ENCODE assay signal across 9 cellular contexts in the genomic region with DNA sequence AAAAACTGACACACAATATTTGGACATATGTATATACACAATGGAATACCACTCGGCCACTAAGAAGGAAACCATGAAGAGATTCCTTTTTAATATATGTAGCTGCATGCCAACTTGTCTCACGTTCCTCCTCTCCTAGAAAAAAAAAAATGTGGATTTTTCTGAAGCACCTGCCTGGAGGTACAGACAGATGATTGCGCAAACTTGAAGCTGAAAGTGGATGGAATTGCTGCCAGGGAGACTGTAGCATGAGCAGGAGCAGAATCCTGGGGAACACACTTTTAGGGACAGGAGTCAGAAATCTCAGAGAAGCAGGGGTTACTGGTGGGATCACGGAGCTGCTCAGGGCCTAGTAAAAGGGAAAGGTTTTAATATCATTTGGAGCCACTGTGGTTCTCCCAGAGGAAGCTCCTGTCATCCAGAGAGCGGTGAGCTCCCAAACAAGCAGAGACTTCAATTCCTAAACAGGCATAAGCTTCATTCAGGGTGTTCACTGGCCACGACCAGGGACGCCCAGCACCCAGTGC. TPM values are rescaled to one million over a fixed set of nuclear protein-coding genes. Genes with fewer than 3 reads are reported as not detected.
DNase-seq lines count a peak whose midpoint lies in the region; ATAC-seq and TF ChIP-seq lines count a peak whose summit lies in the region.
"Had no signal": no experiment of that assay in that cellular context is flagged by ENCODE, and none has a peak within 500 bp of the region (broad histone marks: within the 10 kb centered on the region; RNA-seq: fewer than 3 reads in every experiment).

No MANE protein-coding gene starts in this region.

- H3K4me3 Mint-ChIP-seq in activated naive CD4-positive, alpha-beta T cell treated with anti-CD3 and anti-CD28 coated beads for 36 hours: peak overlapping the region; percentile 60
- peak overlapping the region; percentile 86 for H3K4me3 Mint-ChIP-seq in type B pancreatic cell

- TF ChIP-seq RAD21 in liver (IDR thresholded peaks at IDR 0.05): no peak

- TF ChIP-seq CTCF in liver (IDR thresholded peaks at IDR 0.05; ENCODE audit: low read depth, low read length, missing input control): no peak
- no peak for TF ChIP-seq CTCF in type B pancreatic cell (conservative IDR thresholded peaks at IDR 0.05)

- H3K36me3 ChIP-seq in adipocyte (ENCODE audit: control insufficient read depth, insufficient read depth, low read length, severe bottlenecking) (peaks cover 5% of the 10 kb centered on the region), liver (ENCODE audit: control insufficient read depth in 4 of 4, insufficient read depth in 3 of 4, low read depth in 1 of 4, low read length in 3 of 4) (peaks cover 0 to 13% (median 3%) of the 10 kb centered on the region in 4 donors)

- intact Hi-C loops in activated naive CD4-positive, alpha-beta T cell treated with anti-CD3 and anti-CD28 coated beads for 36 hours (cut with micrococcal nuclease): loop anchor here (1.0 kb wide), 2 partner anchors 22 to 115 kb away; no protein-coding TSS in a partner anchor

- peaks cover 6% of the 10 kb centered on the region for H3K4me1 Mint-ChIP-seq in activated naive CD4-positive, alpha-beta T cell treated with anti-CD3 and anti-CD28 coated beads for 36 hours (ENCODE audit: low read depth)
- H3K4me1 Mint-ChIP-seq in type B pancreatic cell (ENCODE audit: unreplicated experiment): no peaks in the 10 kb centered on the region

- peak overlapping the region; percentile 92 to 99 for H3K27ac ChIP-seq in liver (ENCODE audit: low read depth in 1 of 2, low read length in 2 of 2)

- H3K27me3 Mint-ChIP-seq in activated naive CD4-positive, alpha-beta T cell treated with anti-CD3 and anti-CD28 coated beads for 36 hours (ENCODE audit: low read depth): peaks cover 67% of the 10 kb centered on the region
- peaks cover 59% of the 10 kb centered on the region for H3K27me3 Mint-ChIP-seq in type B pancreatic cell

- H3K9ac ChIP-seq in adipocyte (ENCODE audit: low read length) (peak overlapping the region; percentile 90), liver (ENCODE audit: low read depth in 1 of 2, low read length in 2 of 2) (peak overlapping the region; percentile 29 to 38)

- no peak overlapping the region for H3K27ac Mint-ChIP-seq in activated naive CD4-positive, alpha-beta T cell treated with anti-CD3 and anti-CD28 coated beads for 36 hours
- H3K27ac Mint-ChIP-seq in activated naive CD4-positive, alpha-beta T cell treated with anti-CD3 and anti-CD28 coated beads, Interleukin-2, amount 50 U/mL, for 72 hours: no peak overlapping the region
- peak overlapping the region; percentile 63 for H3K27ac Mint-ChIP-seq in type B pancreatic cell

- ATAC-seq in activated naive CD4-positive, alpha-beta T cell treated with anti-CD3 and anti-CD28 coated beads, Interleukin-2, amount 50 U/mL, for 72 hours: no peak
- ATAC-seq in left lobe of liver: no peak

- H3K36me3 Mint-ChIP-seq in activated naive CD4-positive, alpha-beta T cell treated with anti-CD3 and anti-CD28 coated beads for 36 hours (ENCODE audit: low read depth): peaks cover 3% of the 10 kb centered on the region
- H3K36me3 Mint-ChIP-seq in activated naive CD4-positive, alpha-beta T cell treated with anti-CD3 and anti-CD28 coated beads, Interleukin-2, amount 50 U/mL, for 72 hours: no peaks in the 10 kb centered on the region
- no peaks in the 10 kb centered on the region for H3K36me3 Mint-ChIP-seq in type B pancreatic cell

- no peaks in the 10 kb centered on the region for H3K9me3 Mint-ChIP-seq in activated naive CD4-positive, alpha-beta T cell treated with anti-CD3 and anti-CD28 coated beads for 36 hours
- no peaks in the 10 kb centered on the region for H3K9me3 Mint-ChIP-seq in activated naive CD4-positive, alpha-beta T cell treated with anti-CD3 and anti-CD28 coated beads, Interleukin-2, amount 50 U/mL, for 72 hours
- H3K9me3 Mint-ChIP-seq in type B pancreatic cell: no peaks in the 10 kb centered on the region

- H3K4me1 ChIP-seq in adipocyte (ENCODE audit: control insufficient read depth, insufficient read depth, low read length) (peaks cover 21% of the 10 kb centered on the region), liver (ENCODE audit: control insufficient read depth in 4 of 4, insufficient read depth in 4 of 4, low read length in 3 of 4) (peaks cover 5 to 36% (median 31%) of the 10 kb centered on the region in 4 donors)

- H3K27me3 ChIP-seq in adipocyte (replicated peaks; ENCODE audit: control insufficient read depth, insufficient read depth, low read length) (peaks cover 10% of the 10 kb centered on the region), liver (ENCODE audit: control insufficient read depth in 4 of 4, insufficient read depth in 4 of 4, low read length in 3 of 4) (no peaks in the 10 kb centered on the region)

- CTCF ChIA-PET in activated naive CD4-positive, alpha-beta T cell treated with anti-CD3 and anti-CD28 coated beads for 36 hours (lab: Charles Lee): interaction anchor here (0.7 to 3.1 kb wide), 18 partner anchors 9 to 297 kb away, joined by 3 to 19 read pairs (median 5); partner anchors contain the start of genes EMX1 and RAB11FIP5

- H3K4me3 ChIP-seq in adipocyte (ENCODE audit: low read length) (peak overlapping the region; percentile 91), liver (ENCODE audit: low read depth in 1 of 3, low read length in 3 of 3) (peak overlapping the region; percentile 67 to 74 (median 72))

- H3K9me3 ChIP-seq in adipocyte (ENCODE audit: control insufficient read depth, low read length): no peaks in the 10 kb centered on the region
- H3K9me3 ChIP-seq in liver (ENCODE audit: control insufficient read depth in 4 of 4, low read length in 3 of 4): no peaks in the 10 kb centered on the region

- no peak for DNase-seq in activated naive CD4-positive, alpha-beta T cell treated with anti-CD3 and anti-CD28 coated beads for 36 hours
- no peak for DNase-seq in activated naive CD4-positive, alpha-beta T cell treated with anti-CD3 and anti-CD28 coated beads, Interleukin-2, amount 50 U/mL, for 72 hours (ENCODE audit: low spot score in 2 of 2)
- no peak for DNase-seq in adipocyte (ENCODE audit: low read depth)
- no peak for DNase-seq in type B pancreatic cell (ENCODE audit: extremely low spot score, unreplicated experiment)
- no peak for DNase-seq in SHP77 treated with DMSO at 0.1 percent for 48 hours (lab: John Stamatoyannopoulos, UW)
- no peak for DNase-seq in NCI-H1694 (lab: John Stamatoyannopoulos, UW)
- no peak for DNase-seq in left lobe of liver (ENCODE audit: low spot score)

- 38% methylated on average over 7 of the region's 7 CpGs for whole genome bisulfite sequencing in liver

TF ChIP-seq in liver, 16 proteins besides CTCF, POLR2A, EP300 and RAD21:
- TF ChIP-seq TAF1 (conservative IDR thresholded peaks at IDR 0.05) (no peak), EGR1 (IDR thresholded peaks at IDR 0.05; ENCODE audit: low read depth in 2 of 2) (no peak), HNF4A (conservative IDR thresholded peaks at IDR 0.05) (no peak), FOXA1 (IDR thresholded peaks at IDR 0.05) (no peak), GABPA (IDR thresholded peaks at IDR 0.05 in 1 of 2, conservative IDR thresholded peaks at IDR 0.05 in 1 of 2) (no peak), NR2F2 (IDR thresholded peaks at IDR 0.05) (no peak), ATF3 (IDR thresholded peaks at IDR 0.05) (no peak), HNF4G (IDR thresholded peaks at IDR 0.05) (no peak), RXRA (IDR thresholded peaks at IDR 0.05) (no peak)
- TF ChIP-seq, protein P1, sequence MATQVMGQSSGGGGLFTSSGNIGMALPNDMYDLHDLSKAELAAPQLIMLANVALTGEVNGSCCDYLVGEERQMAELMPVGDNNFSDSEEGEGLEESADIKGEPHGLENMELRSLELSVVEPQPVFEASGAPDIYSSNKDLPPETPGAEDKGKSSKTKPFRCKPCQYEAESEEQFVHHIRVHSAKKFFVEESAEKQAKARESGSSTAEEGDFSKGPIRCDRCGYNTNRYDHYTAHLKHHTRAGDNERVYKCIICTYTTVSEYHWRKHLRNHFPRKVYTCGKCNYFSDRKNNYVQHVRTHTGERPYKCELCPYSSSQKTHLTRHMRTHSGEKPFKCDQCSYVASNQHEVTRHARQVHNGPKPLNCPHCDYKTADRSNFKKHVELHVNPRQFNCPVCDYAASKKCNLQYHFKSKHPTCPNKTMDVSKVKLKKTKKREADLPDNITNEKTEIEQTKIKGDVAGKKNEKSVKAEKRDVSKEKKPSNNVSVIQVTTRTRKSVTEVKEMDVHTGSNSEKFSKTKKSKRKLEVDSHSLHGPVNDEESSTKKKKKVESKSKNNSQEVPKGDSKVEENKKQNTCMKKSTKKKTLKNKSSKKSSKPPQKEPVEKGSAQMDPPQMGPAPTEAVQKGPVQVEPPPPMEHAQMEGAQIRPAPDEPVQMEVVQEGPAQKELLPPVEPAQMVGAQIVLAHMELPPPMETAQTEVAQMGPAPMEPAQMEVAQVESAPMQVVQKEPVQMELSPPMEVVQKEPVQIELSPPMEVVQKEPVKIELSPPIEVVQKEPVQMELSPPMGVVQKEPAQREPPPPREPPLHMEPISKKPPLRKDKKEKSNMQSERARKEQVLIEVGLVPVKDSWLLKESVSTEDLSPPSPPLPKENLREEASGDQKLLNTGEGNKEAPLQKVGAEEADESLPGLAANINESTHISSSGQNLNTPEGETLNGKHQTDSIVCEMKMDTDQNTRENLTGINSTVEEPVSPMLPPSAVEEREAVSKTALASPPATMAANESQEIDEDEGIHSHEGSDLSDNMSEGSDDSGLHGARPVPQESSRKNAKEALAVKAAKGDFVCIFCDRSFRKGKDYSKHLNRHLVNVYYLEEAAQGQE (IDR thresholded peaks at IDR 0.05): no peak
- TF ChIP-seq, protein P2, sequence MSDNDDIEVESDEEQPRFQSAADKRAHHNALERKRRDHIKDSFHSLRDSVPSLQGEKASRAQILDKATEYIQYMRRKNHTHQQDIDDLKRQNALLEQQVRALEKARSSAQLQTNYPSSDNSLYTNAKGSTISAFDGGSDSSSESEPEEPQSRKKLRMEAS (IDR thresholded peaks at IDR 0.05): no peak

RNA-seq across cellular contexts. Expression of gene SPR, which starts 0.6 kb away (rescaled TPM):
- 1 to 10 TPM; 8.4 to 8.7 TPM for total RNA-seq in activated naive CD4-positive, alpha-beta T cell treated with anti-CD3 and anti-CD28 coated beads for 36 hours
- 1 to 10 TPM; 6.6 to 9.3 TPM for total RNA-seq in activated naive CD4-positive, alpha-beta T cell treated with anti-CD3 and anti-CD28 coated beads, Interleukin-2, amount 50 U/mL, for 72 hours
- total RNA-seq in liver: 10 to 100 TPM; 13.6 to 56.3 TPM
- 10 to 100 TPM; 49.9 to 60.8 TPM for polyA plus RNA-seq in liver
- 12.4 and 16.0 TPM in 2 replicates for total RNA-seq in type B pancreatic cell (ENCODE audit: low replicate concordance)
- total RNA-seq in left lobe of liver: 64.5 TPM

RNA-seq across cellular contexts. Expression of gene EMX1, which starts 30.8 kb away (rescaled TPM):
- total RNA-seq in activated naive CD4-positive, alpha-beta T cell treated with anti-CD3 and anti-CD28 coated beads for 36 hours: not detected
- not detected for total RNA-seq in activated naive CD4-positive, alpha-beta T cell treated with anti-CD3 and anti-CD28 coated beads, Interleukin-2, amount 50 U/mL, for 72 hours
- under 1 TPM in 1 of 2 donors, not detected in 1; 0.08 TPM for total RNA-seq in liver
- polyA plus RNA-seq in liver: under 1 TPM; 0.06 to 0.18 TPM
- total RNA-seq in type B pancreatic cell (ENCODE audit: low replicate concordance): 0.71 and 0.97 TPM in 2 replicates
- total RNA-seq in left lobe of liver: 0.20 TPM
- total RNA-seq: lung microvascular endothelial cell had no signal
